Comparison of ENCODE assay signal across 8 cellular contexts in the genomic region with DNA sequence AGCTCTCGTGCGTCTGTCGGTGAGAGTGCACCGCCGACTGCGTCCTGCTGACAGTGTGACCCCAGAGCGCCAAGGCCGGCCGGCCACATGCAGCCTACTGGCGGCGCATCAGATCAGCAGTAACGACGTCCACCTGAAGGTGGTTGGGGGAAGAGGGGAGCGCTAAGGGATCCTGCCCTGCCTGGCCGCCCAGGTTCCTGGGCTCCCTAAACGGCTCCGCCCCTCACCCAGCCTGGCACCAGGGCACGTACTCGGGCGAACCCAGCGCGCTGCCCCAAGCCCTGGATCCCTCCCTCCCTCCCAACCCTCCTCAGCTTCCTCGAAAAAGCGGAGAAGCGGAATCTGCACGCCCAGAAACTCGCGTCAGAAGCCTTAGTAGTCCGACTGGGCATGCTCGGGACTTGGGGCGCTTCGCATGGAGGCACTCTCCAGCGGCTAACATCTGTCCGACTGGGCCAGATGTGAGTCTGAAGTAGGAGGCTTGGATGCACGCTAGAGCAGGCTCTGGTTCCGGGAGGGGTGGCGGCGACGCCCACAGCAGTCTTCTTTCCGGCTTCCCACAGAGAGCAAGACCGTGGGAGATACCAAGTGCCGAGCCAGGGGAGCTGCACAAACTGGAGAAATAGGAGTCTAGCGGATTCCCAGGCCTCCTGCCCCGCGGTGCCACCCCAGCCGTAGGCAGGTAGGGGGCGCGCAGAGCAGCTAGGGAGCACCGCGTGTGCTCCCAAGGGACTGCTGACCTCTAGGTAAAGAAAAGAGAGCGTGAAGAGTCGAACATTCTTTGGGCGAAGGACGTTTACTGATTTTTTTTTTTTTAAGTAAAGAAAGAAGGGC.
A peak's percentile ranks its signal among the peaks of the same experiment; 100 is the strongest.
DNase-seq lines count a peak whose midpoint lies in the region; ATAC-seq and TF ChIP-seq lines count a peak whose summit lies in the region.

No MANE protein-coding gene starts in this region.

- no peak overlapping the region for H3K9ac ChIP-seq in GM23248

- no TSS peak for BruUV-seq in A673 (replicated peaks; lab: Mats Ljungman, UMichigan)

- H3K9me3 ChIP-seq in A673 (ENCODE audit: low read depth, low read length, poor library complexity, severe bottlenecking) (no peaks in the 10 kb centered on the region), GM23248 (ENCODE audit: low read depth) (no peaks in the 10 kb centered on the region), RWPE2 (ENCODE audit: severe bottlenecking) (no peaks in the 10 kb centered on the region), ectodermal cell (ENCODE audit: control insufficient read depth, low read length) (no peaks in the 10 kb centered on the region)

- WGBS in GM23248 (ENCODE audit: low coverage in 1 of 2, low lambda C conversion rate in 2 of 2, missing lambda C conversion rate in 2 of 2), 2 experiments: 0 to 1% methylated on average over 13 to 43 of the region's 54 CpGs
- WGBS in ectodermal cell, 2 experiments: 0% methylated on average over 54 of the region's 54 CpGs

- H4K20me1 ChIP-seq in GM23248 (ENCODE audit: insufficient read depth): no peaks in the 10 kb centered on the region

- no peaks in the 10 kb centered on the region for H3K79me2 ChIP-seq in GM23248 (ENCODE audit: insufficient read depth)

- no peaks in the 10 kb centered on the region for H3F3A ChIP-seq in GM23248 (ENCODE audit: insufficient read depth)

- peak; percentile 19; the same call in 1 of the 3 replicates for ATAC-seq in RWPE2 (ENCODE audit: low read depth)

- H3K27me3 ChIP-seq in A673 (replicated peaks; ENCODE audit: insufficient read depth, low read depth, low read length, poor library complexity) (no peaks in the 10 kb centered on the region), GM23248 (replicated peaks; ENCODE audit: insufficient read depth) (peaks cover 6% of the 10 kb centered on the region), RWPE2 (ENCODE audit: insufficient read depth, poor library complexity, severe bottlenecking) (peaks cover 44% of the 10 kb centered on the region), ectodermal cell (ENCODE audit: control insufficient read depth, insufficient read depth, low read length, poor library complexity, severe bottlenecking) (peaks cover 36% of the 10 kb centered on the region)

- H3K4me1 ChIP-seq in A673 (ENCODE audit: insufficient read depth, low read length, poor library complexity, severe bottlenecking): peaks cover 16% of the 10 kb centered on the region
- H3K4me1 ChIP-seq in GM23248 (ENCODE audit: insufficient read depth): no peaks in the 10 kb centered on the region
- no peaks in the 10 kb centered on the region for H3K4me1 ChIP-seq in RWPE2 (ENCODE audit: insufficient read depth, poor library complexity, severe bottlenecking)
- no peaks in the 10 kb centered on the region for H3K4me1 ChIP-seq in ectodermal cell (ENCODE audit: control insufficient read depth, insufficient read depth, low read length)

- H3K4me2 ChIP-seq in GM23248 (ENCODE audit: unreplicated experiment): peak overlapping the region; percentile 35

- H3K27ac ChIP-seq in A673 (ENCODE audit: low read depth, low read length, poor library complexity, severe bottlenecking): peak overlapping the region; percentile 76
- H3K27ac ChIP-seq in GM23248: no peak overlapping the region
- H3K27ac ChIP-seq in RWPE2 (ENCODE audit: poor library complexity, severe bottlenecking): no peak overlapping the region
- no peak overlapping the region for H3K27ac ChIP-seq in ectodermal cell (ENCODE audit: insufficient read depth, low read depth, low read length, poor library complexity, severe bottlenecking)
- no peak overlapping the region for H3K27ac ChIP-seq in substantia nigra (ENCODE audit: low read depth, low read length, poor library complexity, severe bottlenecking)

- 0 out of 2 replicates have a peak overlapping the region, but pooled peaks have one; percentile 33 for H2AFZ ChIP-seq in GM23248

- H3K4me3 ChIP-seq in A673 (ENCODE audit: low read depth, low read length, poor library complexity, severe bottlenecking) (peak overlapping the region; percentile 72), GM23248 (peak overlapping the region; percentile 58), RWPE2 (ENCODE audit: severe bottlenecking) (no peak overlapping the region), ectodermal cell (ENCODE audit: insufficient read depth, low read depth, low read length) (peak overlapping the region; percentile 47)

- no peaks in the 10 kb centered on the region for H3K9me2 ChIP-seq in GM23248 (ENCODE audit: insufficient read depth)

- intact Hi-C loops in A673 (cut with micrococcal nuclease; ENCODE audit: unreplicated experiment): loop anchor here (10.0 kb wide), 1 partner anchor 800 kb away; no protein-coding TSS in a partner anchor

- DNase-seq in A673 (ENCODE audit: low spot score) (peak; percentile 95), GM23248 (peak; percentile 41), RWPE2 (ENCODE audit: low spot score) (no peak), medulla oblongata (ENCODE audit: extremely low spot score) (peak; percentile 12), substantia nigra (lab: John Stamatoyannopoulos, UW) (peak in 25 of 49 donors; percentile 0 to 64 (median 27)), NAMALWA (ENCODE audit: low spot score) (no peak), SHP77 (lab: John Stamatoyannopoulos, UW) (no peak)

- H3K36me3 ChIP-seq in A673 (ENCODE audit: insufficient read depth, low read length, poor library complexity, severe bottlenecking) (no peaks in the 10 kb centered on the region), GM23248 (ENCODE audit: low read depth) (no peaks in the 10 kb centered on the region), RWPE2 (ENCODE audit: low read depth) (no peaks in the 10 kb centered on the region), ectodermal cell (ENCODE audit: control insufficient read depth, insufficient read depth, low read length) (no peaks in the 10 kb centered on the region)

- POLR2A ChIA-PET in A673 (lab: Charles Lee; ENCODE audit: low non-redundant PET): no interaction called here

- peak; percentile 53 for TF ChIP-seq CTCF in A673 (conservative IDR thresholded peaks at IDR 0.05; ENCODE audit: low read depth, low read length)
- TF ChIP-seq CTCF in RWPE2 (IDR thresholded peaks at IDR 0.05; ENCODE audit: poor library complexity, severe bottlenecking): no peak

- in situ Hi-C loops in GM23248 (cut with MboI): no loop called here

- CTCF ChIA-PET in A673 (lab: Charles Lee): interaction anchor here (0.7 to 1.2 kb wide), 2 partner anchors 30 to 114 kb away, joined by 3 read pairs; no protein-coding TSS in a partner anchor

Comparison
In these comparisons a context has a peak if more than half of its experiments do, and no peak if none do; other contexts are left out.
1. DNase-seq: peak in A673 (single experiment), GM23248 (single experiment), medulla oblongata (single experiment) and substantia nigra (25 of 49); none in RWPE2 (single experiment), NAMALWA (single experiment) and SHP77 (0 of 2).